Comparison of ENCODE assay signal across 14 cellular contexts in genomic region chr16:85912271-85912974, GRCh38. TPM values are rescaled to one million over a fixed set of nuclear protein-coding genes. Genes with fewer than 3 reads are reported as not detected.
DNase-seq lines count a peak whose midpoint lies in the region; ATAC-seq, FAIRE-seq and TF ChIP-seq lines count a peak whose summit lies in the region.
"Had no signal": no experiment of that assay in that cellular context is flagged by ENCODE, and none has a peak within 500 bp of the region (broad histone marks: within the 10 kb centered on the region; RNA-seq: fewer than 3 reads in every experiment).

No MANE protein-coding gene starts in this region.

- no peak overlapping the region for H3K27ac ChIP-seq in astrocyte (ENCODE audit: low read depth, low read length)
- H3K27ac ChIP-seq in subcutaneous abdominal adipose tissue (ENCODE audit: low read depth, low read length): peak overlapping the region; percentile 72
- H3K27ac ChIP-seq: HL-60 had no signal

- H3K4me1 ChIP-seq in astrocyte (ENCODE audit: insufficient read depth, low read length) (no peaks in the 10 kb centered on the region), subcutaneous abdominal adipose tissue (ENCODE audit: control insufficient read depth in 5 of 5, insufficient read depth in 5 of 5, low read length in 5 of 5) (peaks cover 11 to 85% (median 61%) of the 10 kb centered on the region in 5 donors)

- H3K9me3 ChIP-seq in astrocyte (ENCODE audit: insufficient read depth, low read depth, low read length): no peaks in the 10 kb centered on the region
- no peaks in the 10 kb centered on the region for H3K9me3 ChIP-seq in subcutaneous abdominal adipose tissue (ENCODE audit: control insufficient read depth in 5 of 5, low read length in 5 of 5)

- no peak for TF ChIP-seq CTCF in astrocyte (IDR thresholded peaks at IDR 0.05; ENCODE audit: insufficient read depth, low read depth, low read length)

- no peaks in the 10 kb centered on the region for H3K9me3 Mint-ChIP-seq in astrocyte (ENCODE audit: unreplicated experiment)
- no peaks in the 10 kb centered on the region for H3K9me3 Mint-ChIP-seq in effector memory CD8-positive, alpha-beta T cell

- no peak overlapping the region for H2AFZ ChIP-seq in astrocyte (ENCODE audit: low read depth, low read length)

- H3K36me3 Mint-ChIP-seq in astrocyte (ENCODE audit: low read depth, unreplicated experiment): no peaks in the 10 kb centered on the region
- peaks cover 23% of the 10 kb centered on the region for H3K36me3 Mint-ChIP-seq in effector memory CD8-positive, alpha-beta T cell (ENCODE audit: insufficient read depth)

- no peaks in the 10 kb centered on the region for H3K36me3 ChIP-seq in astrocyte (ENCODE audit: insufficient read depth, low read length)
- peaks cover 0 to 61% (median 19%) of the 10 kb centered on the region in 5 donors for H3K36me3 ChIP-seq in subcutaneous abdominal adipose tissue (ENCODE audit: control insufficient read depth in 5 of 5, insufficient read depth in 5 of 5, low read length in 5 of 5)

- H3K4me3 ChIP-seq in astrocyte (ENCODE audit: insufficient read depth, low read depth, low read length) (no peak overlapping the region), subcutaneous abdominal adipose tissue (ENCODE audit: low read depth in 1 of 5, low read length in 5 of 5) (no peak overlapping the region)

- no peak overlapping the region for H3K4me3 Mint-ChIP-seq in astrocyte (ENCODE audit: unreplicated experiment)
- H3K4me3 Mint-ChIP-seq in effector memory CD8-positive, alpha-beta T cell: no peak overlapping the region

- peak; percentile 23 for DNase-seq in SKM-1 treated with dmso at 0.1 percent for 144 hours (lab: John Stamatoyannopoulos, UW; ENCODE audit: unreplicated experiment)
- DNase-seq in SKM-1 (lab: John Stamatoyannopoulos, UW; ENCODE audit: unreplicated experiment): no peak
- DNase-seq in astrocyte (ENCODE audit: low read depth): peak; percentile 78
- peak; percentile 57 for DNase-seq in left kidney (ENCODE audit: low read depth, low spot score)
- no peak for DNase-seq in stimulated activated CD4-positive, alpha-beta T cell treated with anti-CD3 and anti-CD28 coated beads, Interleukin-1b, Interleukin-23, amount 100 ng/mL, for 48 hours
- no peak for DNase-seq in NCI-H526 treated with DMSO at 0.1 percent for 48 hours (lab: John Stamatoyannopoulos, UW)
- no peak for DNase-seq in effector memory CD8-positive, alpha-beta T cell
- DNase-seq: caudate nucleus; head of caudate nucleus; NCI-H1417 treated with DMSO at 0.1 percent for 48 hours; NK-92 treated with Interleukin-12 subunit alpha and Interleukin-12 subunit beta, amount 100 ng/mL, for 24 hours had no signal

- H3K27me3 Mint-ChIP-seq in astrocyte (ENCODE audit: low read depth, unreplicated experiment): peaks cover 54% of the 10 kb centered on the region
- no peaks in the 10 kb centered on the region for H3K27me3 Mint-ChIP-seq in effector memory CD8-positive, alpha-beta T cell

- H3K4me2 ChIP-seq in astrocyte (ENCODE audit: low read length): no peak overlapping the region

- H3K27ac Mint-ChIP-seq in astrocyte (ENCODE audit: unreplicated experiment): peak overlapping the region; percentile 41
- peak overlapping the region in 1 of 2 donors; percentile 67 for H3K27ac Mint-ChIP-seq in effector memory CD8-positive, alpha-beta T cell

- no peak for FAIRE-seq in astrocyte (lab: Jason Lieb, UNC)

- H3K9ac ChIP-seq in astrocyte (ENCODE audit: low read length) (no peak overlapping the region), subcutaneous abdominal adipose tissue (ENCODE audit: low read length in 5 of 5) (no peak overlapping the region)

- H3K4me1 Mint-ChIP-seq in astrocyte (ENCODE audit: low read depth, unreplicated experiment): peaks cover 6% of the 10 kb centered on the region
- peaks cover 0 to 21% of the 10 kb centered on the region in 2 donors for H3K4me1 Mint-ChIP-seq in effector memory CD8-positive, alpha-beta T cell (ENCODE audit: low read depth in 2 of 2)

- ATAC-seq in effector memory CD8-positive, alpha-beta T cell (replicated peaks): no peak

- no peaks in the 10 kb centered on the region for H3K79me2 ChIP-seq in astrocyte (ENCODE audit: insufficient read depth, low read length)

- no peaks in the 10 kb centered on the region for H4K20me1 ChIP-seq in astrocyte (ENCODE audit: insufficient read depth, low read length)

- H3K27me3 ChIP-seq in astrocyte (ENCODE audit: insufficient read depth, low read length) (peaks cover 26% of the 10 kb centered on the region), subcutaneous abdominal adipose tissue (ENCODE audit: control insufficient read depth in 5 of 5, insufficient read depth in 4 of 5, low read length in 5 of 5) (no peaks in the 10 kb centered on the region)

RNA-seq across cellular contexts. Expression of gene IRF8, which starts 13.5 kb away (rescaled TPM):
- total RNA-seq in astrocyte: 0.41 and 0.59 TPM in 2 replicates
- total RNA-seq: Daoy had no signal

Comparison
In these comparisons a context has a peak if more than half of its experiments do, and no peak if none do; other contexts are left out.
1. DNase-seq: peak in SKM-1 treated with dmso at 0.1 percent for 144 hours (single experiment), astrocyte (single experiment) and left kidney (single experiment); none in SKM-1 (single experiment), stimulated activated CD4-positive, alpha-beta T cell treated with anti-CD3 and anti-CD28 coated beads, Interleukin-1b, Interleukin-23, amount 100 ng/mL, for 48 hours (single experiment), NCI-H526 treated with DMSO at 0.1 percent for 48 hours (single experiment) and effector memory CD8-positive, alpha-beta T cell (0 of 3).